In genomic region chr7:10972174-10972573, GRCh38 we compare ENCODE assay signal across 18 cellular contexts. TPM values are rescaled to one million over a fixed set of nuclear protein-coding genes. Genes with fewer than 3 reads are reported as not detected.
DNase-seq lines count a peak whose midpoint lies in the region; ATAC-seq and TF ChIP-seq lines count a peak whose summit lies in the region.
"Had no signal": no experiment of that assay in that cellular context is flagged by ENCODE, and none has a peak within 500 bp of the region (broad histone marks: within the 10 kb centered on the region; RNA-seq: fewer than 3 reads in every experiment).

No MANE protein-coding gene starts in this region.

- POLR2A ChIA-PET in HEK293T (lab: Yijun Ruan, JAX), result no interaction called here

- no peak for DNase-seq in activated CD4-positive, alpha-beta T cell treated with anti-CD3 and anti-CD28 coated beads, Interleukin-2, amount 10 ng/mL, durations not matched to agents 24 days and 14 days
- DNase-seq in activated CD4-positive, alpha-beta T cell treated with anti-CD3 and anti-CD28 coated beads, Interleukin-2, amount 50 U/mL, for 1 hour, result no peak
- no peak for DNase-seq in DND-41
- no peak for DNase-seq in NCI-H774 (lab: John Stamatoyannopoulos, UW)
- no peak for DNase-seq in HEK293T (ENCODE audit: extremely low spot score)
- no peak for DNase-seq in NCI-H2029 (lab: John Stamatoyannopoulos, UW)
- DNase-seq: activated CD4-positive, alpha-beta memory T cell treated with anti-CD3 and anti-CD28 coated beads, Interleukin-2, amount 10 ng/mL, durations not matched to agents 7 days and 5 days; aorta; islet precursor cell; NCI-H2081 treated with DMSO at 0.1 percent for 48 hours; NCI-H524 treated with DMSO at 0.1 percent for 48 hours; stimulated activated CD4-positive, alpha-beta T cell treated with anti-CD3 and anti-CD28 coated beads, Interleukin-12 subunit alpha, Interleukin-12 subunit beta, amount 100 ng/mL, for 4 hours; stimulated activated naive CD4-positive, alpha-beta T cell; upper lobe of left lung had no signal

- no peaks in the 10 kb centered on the region for H4K20me1 ChIP-seq in DND-41 (ENCODE audit: insufficient read depth, low read length)

- CTCF ChIA-PET in HEK293T (lab: Yijun Ruan, JAX), result no interaction called here

- H3K4me3 Mint-ChIP-seq in activated CD4-positive, alpha-beta T cell treated with anti-CD3 and anti-CD28 coated beads, Interleukin-2, amount 10 ng/mL, durations not matched to agents 24 days and 14 days, result peak overlapping the region; percentile 42
- H3K4me3 Mint-ChIP-seq in nephron, result peak overlapping the region; percentile 85 to 97 (median 95)

- ATAC-seq in DND-41 (ENCODE audit: insufficient read depth, low read depth), result no peak

- peaks cover 21% of the 10 kb centered on the region for H3K27me3 Mint-ChIP-seq in activated CD4-positive, alpha-beta T cell treated with anti-CD3 and anti-CD28 coated beads, Interleukin-2, amount 10 ng/mL, durations not matched to agents 24 days and 14 days
- no peaks in the 10 kb centered on the region for H3K27me3 Mint-ChIP-seq in nephron (ENCODE audit: low read depth)

- H3K4me3 ChIP-seq in DND-41 (ENCODE audit: low read depth in 1 of 2, low read length in 2 of 2), result no peak overlapping the region
- H3K4me3 ChIP-seq: SK-N-MC had no signal

- peaks cover 22% of the 10 kb centered on the region for H3K36me3 Mint-ChIP-seq in activated CD4-positive, alpha-beta T cell treated with anti-CD3 and anti-CD28 coated beads, Interleukin-2, amount 10 ng/mL, durations not matched to agents 24 days and 14 days (ENCODE audit: low read depth)
- H3K36me3 Mint-ChIP-seq in nephron (ENCODE audit: low read depth), result peaks cover 16% of the 10 kb centered on the region

- H3K4me1 Mint-ChIP-seq in activated CD4-positive, alpha-beta T cell treated with anti-CD3 and anti-CD28 coated beads, Interleukin-2, amount 10 ng/mL, durations not matched to agents 24 days and 14 days, result peaks cover 29% of the 10 kb centered on the region
- H3K4me1 Mint-ChIP-seq in nephron, result peaks cover 28% of the 10 kb centered on the region

- TF ChIP-seq CTCF in DND-41 (IDR thresholded peaks at IDR 0.05; ENCODE audit: borderline replicate concordance, extremely low read depth, low read length, poor library complexity, severe bottlenecking) (no peak), VCaP (conservative IDR thresholded peaks at IDR 0.05) (no peak), nephron (IDR thresholded peaks at IDR 0.05; ENCODE audit: unreplicated experiment in 3 of 3) (no peak)

- no peaks in the 10 kb centered on the region for H3K9me3 ChIP-seq in DND-41 (ENCODE audit: insufficient read depth, low read length, severe bottlenecking)
- H3K9me3 ChIP-seq: upper lobe of left lung had no signal

- H2AFZ ChIP-seq in DND-41 (ENCODE audit: low read depth, low read length), result peak overlapping the region; percentile 87; the same call in 1 of the 2 replicates

- no peak overlapping the region for H3K9ac ChIP-seq in DND-41 (ENCODE audit: low read depth, low read length)

- intact Hi-C loops in activated CD4-positive, alpha-beta T cell treated with anti-CD3 and anti-CD28 coated beads, Interleukin-2, amount 10 ng/mL, durations not matched to agents 24 days and 14 days (cut with micrococcal nuclease), result loop anchor here (2.0 kb wide), 1 partner anchor 149 kb away; no protein-coding TSS in a partner anchor

- no peak overlapping the region for H3K27ac Mint-ChIP-seq in activated CD4-positive, alpha-beta T cell treated with anti-CD3 and anti-CD28 coated beads, Interleukin-2, amount 10 ng/mL, durations not matched to agents 24 days and 14 days
- peak overlapping the region; percentile 98 to 100 (median 100) for H3K27ac Mint-ChIP-seq in nephron
- H3K27ac Mint-ChIP-seq: activated CD4-positive, alpha-beta memory T cell treated with anti-CD3 and anti-CD28 coated beads, Interleukin-2, amount 10 ng/mL, durations not matched to agents 7 days and 5 days; activated T-helper 2 cell treated with anti-CD3 and anti-CD28 coated beads, Interferon-gamma antibody, Interleukin-2, Interleukin-4, amounts not matched to agents 10 μg/mL and 5 μg/mL and 100 μg/mL, durations not matched to agents 14 hours and 24 hours and 36 hours had no signal

- no peak overlapping the region for H3K4me2 ChIP-seq in DND-41 (ENCODE audit: insufficient read depth, low read length)

- H3K4me1 ChIP-seq in DND-41 (ENCODE audit: insufficient read depth, low read length), result peaks cover 42% of the 10 kb centered on the region

- peaks cover 15% of the 10 kb centered on the region for H3K36me3 ChIP-seq in DND-41 (ENCODE audit: insufficient read depth, low read length)
- H3K36me3 ChIP-seq: upper lobe of left lung had no signal

- H3K9me3 Mint-ChIP-seq in activated CD4-positive, alpha-beta T cell treated with anti-CD3 and anti-CD28 coated beads, Interleukin-2, amount 10 ng/mL, durations not matched to agents 24 days and 14 days, result peaks cover 4% of the 10 kb centered on the region
- no peaks in the 10 kb centered on the region for H3K9me3 Mint-ChIP-seq in nephron
- H3K9me3 Mint-ChIP-seq: activated CD4-positive, alpha-beta memory T cell treated with anti-CD3 and anti-CD28 coated beads, Interleukin-2, amount 10 ng/mL, durations not matched to agents 7 days and 5 days; activated T-helper 2 cell treated with anti-CD3 and anti-CD28 coated beads, Interferon-gamma antibody, Interleukin-2, Interleukin-4, amounts not matched to agents 10 μg/mL and 5 μg/mL and 100 μg/mL, durations not matched to agents 14 hours and 24 hours and 36 hours had no signal

- H3K27ac ChIP-seq in DND-41 (ENCODE audit: low read length), result no peak overlapping the region
- peak overlapping the region; percentile 97; the same call in 1 of the 2 replicates for H3K27ac ChIP-seq in VCaP
- H3K27ac ChIP-seq: SK-N-MC had no signal

- H3K27me3 ChIP-seq in DND-41 (ENCODE audit: insufficient read depth, low read length, poor library complexity), result no peaks in the 10 kb centered on the region
- H3K27me3 ChIP-seq: upper lobe of left lung had no signal

- peaks cover 35% of the 10 kb centered on the region for H3K79me2 ChIP-seq in DND-41 (ENCODE audit: insufficient read depth, low read length)

TF ChIP-seq in HEK293T, 16 proteins besides CTCF, POLR2A, EP300 and RAD21:
- TF ChIP-seq TARDBP (IDR thresholded peaks at IDR 0.05) (no peak), FOXM1 (IDR thresholded peaks at IDR 0.05; ENCODE audit: borderline replicate concordance) (no peak), FOXA1 (IDR thresholded peaks at IDR 0.05) (no peak), HDGF (IDR thresholded peaks at IDR 0.05; ENCODE audit: borderline replicate concordance) (no peak), ELF4 (IDR thresholded peaks at IDR 0.05) (no peak), BHLHE40 (IDR thresholded peaks at IDR 0.05; ENCODE audit: borderline replicate concordance) (no peak), LEF1 (IDR thresholded peaks at IDR 0.05; ENCODE audit: borderline replicate concordance) (no peak), SUZ12 (IDR thresholded peaks at IDR 0.05) (no peak), FOXK2 (IDR thresholded peaks at IDR 0.05) (no peak), L3MBTL2 (conservative IDR thresholded peaks at IDR 0.05) (no peak), CTBP1 (IDR thresholded peaks at IDR 0.05; ENCODE audit: borderline replicate concordance) (no peak)
- TF ChIP-seq, protein P1, sequence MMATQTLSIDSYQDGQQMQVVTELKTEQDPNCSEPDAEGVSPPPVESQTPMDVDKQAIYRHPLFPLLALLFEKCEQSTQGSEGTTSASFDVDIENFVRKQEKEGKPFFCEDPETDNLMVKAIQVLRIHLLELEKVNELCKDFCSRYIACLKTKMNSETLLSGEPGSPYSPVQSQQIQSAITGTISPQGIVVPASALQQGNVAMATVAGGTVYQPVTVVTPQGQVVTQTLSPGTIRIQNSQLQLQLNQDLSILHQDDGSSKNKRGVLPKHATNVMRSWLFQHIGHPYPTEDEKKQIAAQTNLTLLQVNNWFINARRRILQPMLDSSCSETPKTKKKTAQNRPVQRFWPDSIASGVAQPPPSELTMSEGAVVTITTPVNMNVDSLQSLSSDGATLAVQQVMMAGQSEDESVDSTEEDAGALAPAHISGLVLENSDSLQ (IDR thresholded peaks at IDR 0.05), result no peak

RNA-seq across cellular contexts. Expression of gene PHF14, which starts 1.5 kb away (rescaled TPM):
- total RNA-seq in activated CD4-positive, alpha-beta T cell treated with anti-CD3 and anti-CD28 coated beads, Interleukin-2, amount 10 ng/mL, durations not matched to agents 24 days and 14 days, result 36.7 and 42.7 TPM in 2 replicates
